In the genomic region with DNA sequence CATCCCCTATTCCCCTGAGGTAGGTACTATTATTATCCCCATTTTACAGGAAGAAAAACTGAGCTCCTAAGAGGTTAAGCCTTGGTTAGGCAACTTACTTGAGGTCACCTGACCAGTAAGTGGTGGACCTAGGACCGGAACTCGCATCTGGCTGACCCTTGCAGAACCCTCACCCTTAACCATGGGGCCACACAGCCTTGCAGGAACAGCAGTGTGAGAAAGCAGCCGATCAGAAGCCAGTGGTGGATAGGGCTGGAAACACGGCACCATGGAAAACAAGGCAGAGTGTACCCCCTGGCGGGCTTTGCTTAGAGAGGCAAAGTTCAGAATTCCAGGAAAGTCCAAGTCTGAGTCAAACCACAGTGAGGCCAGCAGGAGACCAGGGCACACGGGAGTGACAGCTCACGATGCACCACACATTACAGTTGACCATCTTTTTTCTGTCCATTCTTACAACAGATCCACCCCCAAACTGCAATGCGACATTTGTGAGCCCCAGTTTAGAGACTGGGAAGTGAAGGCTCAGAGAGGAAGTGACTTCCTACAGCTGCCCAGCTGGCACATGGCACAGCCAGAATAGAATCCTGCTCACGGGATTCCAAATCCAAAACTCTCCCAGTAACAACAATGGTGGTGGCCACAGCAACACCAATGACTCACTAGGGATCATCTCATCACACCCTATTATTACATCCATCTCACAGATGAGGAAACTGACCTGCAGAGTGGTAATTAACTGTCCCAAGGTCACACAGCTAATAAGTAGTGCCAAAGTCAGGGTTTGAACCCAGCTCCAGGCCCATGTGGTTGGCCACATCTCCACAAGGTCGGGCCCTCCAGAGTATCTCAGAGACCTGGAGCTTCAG, we compare ENCODE assay signal across 1 cellular context.
TF ChIP-seq lines count a peak whose summit lies in the region.

No MANE protein-coding gene starts in this region.

TF ChIP-seq in H1, 55 proteins besides CTCF, POLR2A, EP300 and RAD21:
- TF ChIP-seq POU5F1 (IDR thresholded peaks at IDR 0.05; ENCODE audit: low read depth, low read length) = no peak
- TF ChIP-seq RNF2 (IDR thresholded peaks at IDR 0.05; ENCODE audit: borderline replicate concordance, low read depth, low read length, missing control alignments, poor library complexity, severe bottlenecking) = no peak
- TF ChIP-seq, protein P1, sequence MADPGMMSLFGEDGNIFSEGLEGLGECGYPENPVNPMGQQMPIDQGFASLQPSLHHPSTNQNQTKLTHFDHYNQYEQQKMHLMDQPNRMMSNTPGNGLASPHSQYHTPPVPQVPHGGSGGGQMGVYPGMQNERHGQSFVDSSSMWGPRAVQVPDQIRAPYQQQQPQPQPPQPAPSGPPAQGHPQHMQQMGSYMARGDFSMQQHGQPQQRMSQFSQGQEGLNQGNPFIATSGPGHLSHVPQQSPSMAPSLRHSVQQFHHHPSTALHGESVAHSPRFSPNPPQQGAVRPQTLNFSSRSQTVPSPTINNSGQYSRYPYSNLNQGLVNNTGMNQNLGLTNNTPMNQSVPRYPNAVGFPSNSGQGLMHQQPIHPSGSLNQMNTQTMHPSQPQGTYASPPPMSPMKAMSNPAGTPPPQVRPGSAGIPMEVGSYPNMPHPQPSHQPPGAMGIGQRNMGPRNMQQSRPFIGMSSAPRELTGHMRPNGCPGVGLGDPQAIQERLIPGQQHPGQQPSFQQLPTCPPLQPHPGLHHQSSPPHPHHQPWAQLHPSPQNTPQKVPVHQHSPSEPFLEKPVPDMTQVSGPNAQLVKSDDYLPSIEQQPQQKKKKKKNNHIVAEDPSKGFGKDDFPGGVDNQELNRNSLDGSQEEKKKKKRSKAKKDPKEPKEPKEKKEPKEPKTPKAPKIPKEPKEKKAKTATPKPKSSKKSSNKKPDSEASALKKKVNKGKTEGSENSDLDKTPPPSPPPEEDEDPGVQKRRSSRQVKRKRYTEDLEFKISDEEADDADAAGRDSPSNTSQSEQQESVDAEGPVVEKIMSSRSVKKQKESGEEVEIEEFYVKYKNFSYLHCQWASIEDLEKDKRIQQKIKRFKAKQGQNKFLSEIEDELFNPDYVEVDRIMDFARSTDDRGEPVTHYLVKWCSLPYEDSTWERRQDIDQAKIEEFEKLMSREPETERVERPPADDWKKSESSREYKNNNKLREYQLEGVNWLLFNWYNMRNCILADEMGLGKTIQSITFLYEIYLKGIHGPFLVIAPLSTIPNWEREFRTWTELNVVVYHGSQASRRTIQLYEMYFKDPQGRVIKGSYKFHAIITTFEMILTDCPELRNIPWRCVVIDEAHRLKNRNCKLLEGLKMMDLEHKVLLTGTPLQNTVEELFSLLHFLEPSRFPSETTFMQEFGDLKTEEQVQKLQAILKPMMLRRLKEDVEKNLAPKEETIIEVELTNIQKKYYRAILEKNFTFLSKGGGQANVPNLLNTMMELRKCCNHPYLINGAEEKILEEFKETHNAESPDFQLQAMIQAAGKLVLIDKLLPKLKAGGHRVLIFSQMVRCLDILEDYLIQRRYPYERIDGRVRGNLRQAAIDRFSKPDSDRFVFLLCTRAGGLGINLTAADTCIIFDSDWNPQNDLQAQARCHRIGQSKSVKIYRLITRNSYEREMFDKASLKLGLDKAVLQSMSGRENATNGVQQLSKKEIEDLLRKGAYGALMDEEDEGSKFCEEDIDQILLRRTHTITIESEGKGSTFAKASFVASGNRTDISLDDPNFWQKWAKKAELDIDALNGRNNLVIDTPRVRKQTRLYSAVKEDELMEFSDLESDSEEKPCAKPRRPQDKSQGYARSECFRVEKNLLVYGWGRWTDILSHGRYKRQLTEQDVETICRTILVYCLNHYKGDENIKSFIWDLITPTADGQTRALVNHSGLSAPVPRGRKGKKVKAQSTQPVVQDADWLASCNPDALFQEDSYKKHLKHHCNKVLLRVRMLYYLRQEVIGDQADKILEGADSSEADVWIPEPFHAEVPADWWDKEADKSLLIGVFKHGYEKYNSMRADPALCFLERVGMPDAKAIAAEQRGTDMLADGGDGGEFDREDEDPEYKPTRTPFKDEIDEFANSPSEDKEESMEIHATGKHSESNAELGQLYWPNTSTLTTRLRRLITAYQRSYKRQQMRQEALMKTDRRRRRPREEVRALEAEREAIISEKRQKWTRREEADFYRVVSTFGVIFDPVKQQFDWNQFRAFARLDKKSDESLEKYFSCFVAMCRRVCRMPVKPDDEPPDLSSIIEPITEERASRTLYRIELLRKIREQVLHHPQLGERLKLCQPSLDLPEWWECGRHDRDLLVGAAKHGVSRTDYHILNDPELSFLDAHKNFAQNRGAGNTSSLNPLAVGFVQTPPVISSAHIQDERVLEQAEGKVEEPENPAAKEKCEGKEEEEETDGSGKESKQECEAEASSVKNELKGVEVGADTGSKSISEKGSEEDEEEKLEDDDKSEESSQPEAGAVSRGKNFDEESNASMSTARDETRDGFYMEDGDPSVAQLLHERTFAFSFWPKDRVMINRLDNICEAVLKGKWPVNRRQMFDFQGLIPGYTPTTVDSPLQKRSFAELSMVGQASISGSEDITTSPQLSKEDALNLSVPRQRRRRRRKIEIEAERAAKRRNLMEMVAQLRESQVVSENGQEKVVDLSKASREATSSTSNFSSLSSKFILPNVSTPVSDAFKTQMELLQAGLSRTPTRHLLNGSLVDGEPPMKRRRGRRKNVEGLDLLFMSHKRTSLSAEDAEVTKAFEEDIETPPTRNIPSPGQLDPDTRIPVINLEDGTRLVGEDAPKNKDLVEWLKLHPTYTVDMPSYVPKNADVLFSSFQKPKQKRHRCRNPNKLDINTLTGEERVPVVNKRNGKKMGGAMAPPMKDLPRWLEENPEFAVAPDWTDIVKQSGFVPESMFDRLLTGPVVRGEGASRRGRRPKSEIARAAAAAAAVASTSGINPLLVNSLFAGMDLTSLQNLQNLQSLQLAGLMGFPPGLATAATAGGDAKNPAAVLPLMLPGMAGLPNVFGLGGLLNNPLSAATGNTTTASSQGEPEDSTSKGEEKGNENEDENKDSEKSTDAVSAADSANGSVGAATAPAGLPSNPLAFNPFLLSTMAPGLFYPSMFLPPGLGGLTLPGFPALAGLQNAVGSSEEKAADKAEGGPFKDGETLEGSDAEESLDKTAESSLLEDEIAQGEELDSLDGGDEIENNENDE (IDR thresholded peaks at IDR 0.05; ENCODE audit: insufficient replicate concordance, low read length) = no peak
- no peak for TF ChIP-seq EGR1 (IDR thresholded peaks at IDR 0.05; ENCODE audit: borderline replicate concordance, low read depth, low read length)
- no peak for TF ChIP-seq FOSL1 (IDR thresholded peaks at IDR 0.05; ENCODE audit: insufficient read depth, low read depth, low read length)
- TF ChIP-seq RFX5 (IDR thresholded peaks at IDR 0.05; ENCODE audit: borderline replicate concordance, low read depth, low read length) = no peak
- TF ChIP-seq, protein P2, sequence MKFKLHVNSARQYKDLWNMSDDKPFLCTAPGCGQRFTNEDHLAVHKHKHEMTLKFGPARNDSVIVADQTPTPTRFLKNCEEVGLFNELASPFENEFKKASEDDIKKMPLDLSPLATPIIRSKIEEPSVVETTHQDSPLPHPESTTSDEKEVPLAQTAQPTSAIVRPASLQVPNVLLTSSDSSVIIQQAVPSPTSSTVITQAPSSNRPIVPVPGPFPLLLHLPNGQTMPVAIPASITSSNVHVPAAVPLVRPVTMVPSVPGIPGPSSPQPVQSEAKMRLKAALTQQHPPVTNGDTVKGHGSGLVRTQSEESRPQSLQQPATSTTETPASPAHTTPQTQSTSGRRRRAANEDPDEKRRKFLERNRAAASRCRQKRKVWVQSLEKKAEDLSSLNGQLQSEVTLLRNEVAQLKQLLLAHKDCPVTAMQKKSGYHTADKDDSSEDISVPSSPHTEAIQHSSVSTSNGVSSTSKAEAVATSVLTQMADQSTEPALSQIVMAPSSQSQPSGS (IDR thresholded peaks at IDR 0.05; ENCODE audit: low read length) = no peak
